ENCODE assay signal across 1 cellular context in the genomic region with DNA sequence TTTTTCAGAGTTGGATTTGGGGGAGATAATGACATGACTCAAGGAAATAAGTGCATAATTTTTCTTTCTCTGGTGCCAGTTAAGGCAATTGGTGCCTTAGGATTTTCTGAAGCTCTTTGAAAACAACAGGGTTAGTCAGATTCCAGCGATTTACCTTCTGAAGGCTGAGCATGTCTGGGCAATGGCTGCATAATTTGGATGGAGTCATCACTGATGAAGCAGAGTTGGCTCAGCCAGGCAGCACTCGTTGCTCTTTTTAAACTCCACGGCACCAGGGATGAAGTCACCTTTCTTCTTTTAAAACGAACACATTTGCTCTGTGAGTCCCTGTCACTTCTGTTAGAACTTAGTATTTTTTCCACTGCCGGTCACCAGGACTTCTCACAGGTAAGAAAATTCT.
TF ChIP-seq lines count a peak whose summit lies in the region.

No MANE protein-coding gene starts in this region.

TF ChIP-seq in HepG2, 621 proteins besides CTCF, POLR2A, EP300 and RAD21 (continued from another document):
- TF ChIP-seq, protein P1, sequence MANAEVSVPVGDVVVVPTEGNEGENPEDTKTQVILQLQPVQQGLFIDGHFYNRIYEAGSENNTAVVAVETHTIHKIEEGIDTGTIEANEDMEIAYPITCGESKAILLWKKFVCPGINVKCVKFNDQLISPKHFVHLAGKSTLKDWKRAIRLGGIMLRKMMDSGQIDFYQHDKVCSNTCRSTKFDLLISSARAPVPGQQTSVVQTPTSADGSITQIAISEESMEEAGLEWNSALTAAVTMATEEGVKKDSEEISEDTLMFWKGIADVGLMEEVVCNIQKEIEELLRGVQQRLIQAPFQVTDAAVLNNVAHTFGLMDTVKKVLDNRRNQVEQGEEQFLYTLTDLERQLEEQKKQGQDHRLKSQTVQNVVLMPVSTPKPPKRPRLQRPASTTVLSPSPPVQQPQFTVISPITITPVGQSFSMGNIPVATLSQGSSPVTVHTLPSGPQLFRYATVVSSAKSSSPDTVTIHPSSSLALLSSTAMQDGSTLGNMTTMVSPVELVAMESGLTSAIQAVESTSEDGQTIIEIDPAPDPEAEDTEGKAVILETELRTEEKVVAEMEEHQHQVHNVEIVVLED (CRISPR knock-in tag; IDR thresholded peaks at IDR 0.05; ENCODE audit: borderline replicate concordance), result no peak
- TF ChIP-seq ZNF460 (CRISPR knock-in tag; IDR thresholded peaks at IDR 0.05; ENCODE audit: borderline replicate concordance) (no peak), FOXA3 (CRISPR knock-in tag; IDR thresholded peaks at IDR 0.05) (no peak), IKZF4 (CRISPR knock-in tag; IDR thresholded peaks at IDR 0.05; ENCODE audit: borderline replicate concordance, low read depth, not compliant biosample characterization) (no peak), ZNF225 (CRISPR knock-in tag; IDR thresholded peaks at IDR 0.05) (no peak), TEAD2 (CRISPR knock-in tag; IDR thresholded peaks at IDR 0.05) (no peak)
- TF ChIP-seq, protein P2, sequence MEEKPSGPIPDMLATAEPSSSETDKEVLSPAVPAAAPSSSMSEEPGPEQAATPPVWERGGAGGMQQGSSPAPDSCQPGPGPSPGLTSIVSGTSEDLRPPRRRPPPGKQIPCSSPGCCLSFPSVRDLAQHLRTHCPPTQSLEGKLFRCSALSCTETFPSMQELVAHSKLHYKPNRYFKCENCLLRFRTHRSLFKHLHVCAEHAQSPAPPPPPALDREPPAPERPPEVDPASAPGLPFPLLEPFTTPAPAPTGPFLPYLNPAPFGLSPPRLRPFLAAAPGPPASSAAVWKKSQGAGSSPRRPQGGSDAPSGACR (CRISPR knock-in tag; IDR thresholded peaks at IDR 0.05), result no peak
- TF ChIP-seq, protein P3, sequence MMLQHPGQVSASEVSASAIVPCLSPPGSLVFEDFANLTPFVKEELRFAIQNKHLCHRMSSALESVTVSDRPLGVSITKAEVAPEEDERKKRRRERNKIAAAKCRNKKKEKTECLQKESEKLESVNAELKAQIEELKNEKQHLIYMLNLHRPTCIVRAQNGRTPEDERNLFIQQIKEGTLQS (CRISPR knock-in tag; IDR thresholded peaks at IDR 0.05), result no peak
TF ChIP-seq in HepG2: peak in this region for 0.
